1 cellular context compared by ENCODE assay signal in genomic region chr10:5623081-5623748, GRCh38.
A peak's percentile ranks its signal among the peaks of the same experiment; 100 is the strongest.
TF ChIP-seq lines count a peak whose summit lies in the region.

No MANE protein-coding gene starts in this region.

TF ChIP-seq in K562, 482 proteins besides CTCF, POLR2A, EP300 and RAD21 (continued from another document and continues in another):
- TF ChIP-seq AFF1 (IDR thresholded peaks at IDR 0.05; ENCODE audit: low read depth in 1 of 2, partially characterized antibody in 2 of 2) (no peak), MYC (IDR thresholded peaks at IDR 0.05; ENCODE audit: low read depth, low read length) (no peak), MYC (CRISPR knock-in tag; IDR thresholded peaks at IDR 0.05; ENCODE audit: borderline replicate concordance, low read depth) (0 out of 2 replicates have a peak, but pooled peaks have one; percentile 29), SMAD2 (IDR thresholded peaks at IDR 0.05; ENCODE audit: low read depth, low read length) (no peak), HOMEZ (CRISPR knock-in tag; IDR thresholded peaks at IDR 0.05) (peak; percentile 42; the same call in 1 of the 2 replicates), NUFIP1 (IDR thresholded peaks at IDR 0.05; ENCODE audit: partially characterized antibody) (no peak), ARHGAP35 (IDR thresholded peaks at IDR 0.05; ENCODE audit: partially characterized antibody) (no peak), ZNF174 (CRISPR knock-in tag; IDR thresholded peaks at IDR 0.05) (no peak), HMG20B (CRISPR knock-in tag; IDR thresholded peaks at IDR 0.05) (no peak), MCM2 (IDR thresholded peaks at IDR 0.05; ENCODE audit: low read depth) (no peak), TBP (optimal IDR thresholded peaks at IDR 0.05; ENCODE audit: low read depth, low read length) (no peak), SLC30A9 (CRISPR knock-in tag; IDR thresholded peaks at IDR 0.05) (no peak), RBM15 (IDR thresholded peaks at IDR 0.05; ENCODE audit: insufficient read depth, low read length) (no peak), MYBL2 (IDR thresholded peaks at IDR 0.05; ENCODE audit: low read depth) (no peak), MYBL2 (CRISPR knock-in tag; IDR thresholded peaks at IDR 0.05; ENCODE audit: borderline replicate concordance) (no peak), ATF3 (IDR thresholded peaks at IDR 0.05) (no peak), ATF3 (CRISPR knock-in tag; conservative IDR thresholded peaks at IDR 0.05) (no peak), ATF7 (IDR thresholded peaks at IDR 0.05) (no peak), RBM39 (optimal IDR thresholded peaks at IDR 0.05; ENCODE audit: low read depth, low read length) (no peak), EGR1 (conservative IDR thresholded peaks at IDR 0.05) (peak; percentile 33), SRF (CRISPR knock-in tag; IDR thresholded peaks at IDR 0.05) (0 out of 4 replicates have a peak, but pooled peaks of 1 of the 2 experiments have one; percentile 21), ARID2 (IDR thresholded peaks at IDR 0.05) (peak; percentile 82; the same call in 1 of the 2 replicates), ELK1 (CRISPR knock-in tag; IDR thresholded peaks at IDR 0.05) (no peak), CTBP1 (IDR thresholded peaks at IDR 0.05; ENCODE audit: borderline replicate concordance) (peak; percentile 77), DNMT1 (IDR thresholded peaks at IDR 0.05) (no peak), CBX3 (IDR thresholded peaks at IDR 0.05; ENCODE audit: borderline replicate concordance in 1 of 2, low read length in 2 of 2) (no peak), IRF9 (tag; IDR thresholded peaks at IDR 0.05) (no peak), ZNF444 (CRISPR knock-in tag; IDR thresholded peaks at IDR 0.05) (no peak), ARID4B (CRISPR knock-in tag; IDR thresholded peaks at IDR 0.05) (0 out of 2 replicates have a peak, but pooled peaks have one; percentile 10), FOS (IDR thresholded peaks at IDR 0.05; ENCODE audit: extremely low read depth, insufficient read length) (no peak), SNAPC5 (CRISPR knock-in tag; IDR thresholded peaks at IDR 0.05) (no peak), C11orf30 (IDR thresholded peaks at IDR 0.05; ENCODE audit: low read depth) (no peak), JUND (IDR thresholded peaks at IDR 0.05; ENCODE audit: borderline replicate concordance, low read depth, low read length) (peak; percentile 53), JUND (tag; IDR thresholded peaks at IDR 0.05; ENCODE audit: borderline replicate concordance, low read depth, low read length) (no peak), ZNF140 (CRISPR knock-in tag; IDR thresholded peaks at IDR 0.05) (no peak), CBX1 (IDR thresholded peaks at IDR 0.05; ENCODE audit: low read depth) (no peak), SMARCC2 (IDR thresholded peaks at IDR 0.05; ENCODE audit: low read depth) (no peak), ZNF639 (CRISPR knock-in tag; conservative IDR thresholded peaks at IDR 0.05 in 1 of 2, IDR thresholded peaks at IDR 0.05 in 1 of 2) (no peak), ELF1 (tag; IDR thresholded peaks at IDR 0.05) (no peak), ZNF76 (CRISPR knock-in tag; IDR thresholded peaks at IDR 0.05; ENCODE audit: borderline replicate concordance) (no peak)
- TF ChIP-seq, protein P1, sequence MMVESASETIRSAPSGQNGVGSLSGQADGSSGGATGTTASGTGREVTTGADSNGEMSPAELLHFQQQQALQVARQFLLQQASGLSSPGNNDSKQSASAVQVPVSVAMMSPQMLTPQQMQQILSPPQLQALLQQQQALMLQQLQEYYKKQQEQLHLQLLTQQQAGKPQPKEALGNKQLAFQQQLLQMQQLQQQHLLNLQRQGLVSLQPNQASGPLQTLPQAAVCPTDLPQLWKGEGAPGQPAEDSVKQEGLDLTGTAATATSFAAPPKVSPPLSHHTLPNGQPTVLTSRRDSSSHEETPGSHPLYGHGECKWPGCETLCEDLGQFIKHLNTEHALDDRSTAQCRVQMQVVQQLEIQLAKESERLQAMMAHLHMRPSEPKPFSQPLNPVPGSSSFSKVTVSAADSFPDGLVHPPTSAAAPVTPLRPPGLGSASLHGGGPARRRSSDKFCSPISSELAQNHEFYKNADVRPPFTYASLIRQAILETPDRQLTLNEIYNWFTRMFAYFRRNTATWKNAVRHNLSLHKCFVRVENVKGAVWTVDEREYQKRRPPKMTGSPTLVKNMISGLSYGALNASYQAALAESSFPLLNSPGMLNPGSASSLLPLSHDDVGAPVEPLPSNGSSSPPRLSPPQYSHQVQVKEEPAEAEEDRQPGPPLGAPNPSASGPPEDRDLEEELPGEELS (CRISPR knock-in tag; IDR thresholded peaks at IDR 0.05; ENCODE audit: borderline replicate concordance), result 0 out of 2 replicates have a peak, but pooled peaks have one; percentile 41
- TF ChIP-seq, protein P2, sequence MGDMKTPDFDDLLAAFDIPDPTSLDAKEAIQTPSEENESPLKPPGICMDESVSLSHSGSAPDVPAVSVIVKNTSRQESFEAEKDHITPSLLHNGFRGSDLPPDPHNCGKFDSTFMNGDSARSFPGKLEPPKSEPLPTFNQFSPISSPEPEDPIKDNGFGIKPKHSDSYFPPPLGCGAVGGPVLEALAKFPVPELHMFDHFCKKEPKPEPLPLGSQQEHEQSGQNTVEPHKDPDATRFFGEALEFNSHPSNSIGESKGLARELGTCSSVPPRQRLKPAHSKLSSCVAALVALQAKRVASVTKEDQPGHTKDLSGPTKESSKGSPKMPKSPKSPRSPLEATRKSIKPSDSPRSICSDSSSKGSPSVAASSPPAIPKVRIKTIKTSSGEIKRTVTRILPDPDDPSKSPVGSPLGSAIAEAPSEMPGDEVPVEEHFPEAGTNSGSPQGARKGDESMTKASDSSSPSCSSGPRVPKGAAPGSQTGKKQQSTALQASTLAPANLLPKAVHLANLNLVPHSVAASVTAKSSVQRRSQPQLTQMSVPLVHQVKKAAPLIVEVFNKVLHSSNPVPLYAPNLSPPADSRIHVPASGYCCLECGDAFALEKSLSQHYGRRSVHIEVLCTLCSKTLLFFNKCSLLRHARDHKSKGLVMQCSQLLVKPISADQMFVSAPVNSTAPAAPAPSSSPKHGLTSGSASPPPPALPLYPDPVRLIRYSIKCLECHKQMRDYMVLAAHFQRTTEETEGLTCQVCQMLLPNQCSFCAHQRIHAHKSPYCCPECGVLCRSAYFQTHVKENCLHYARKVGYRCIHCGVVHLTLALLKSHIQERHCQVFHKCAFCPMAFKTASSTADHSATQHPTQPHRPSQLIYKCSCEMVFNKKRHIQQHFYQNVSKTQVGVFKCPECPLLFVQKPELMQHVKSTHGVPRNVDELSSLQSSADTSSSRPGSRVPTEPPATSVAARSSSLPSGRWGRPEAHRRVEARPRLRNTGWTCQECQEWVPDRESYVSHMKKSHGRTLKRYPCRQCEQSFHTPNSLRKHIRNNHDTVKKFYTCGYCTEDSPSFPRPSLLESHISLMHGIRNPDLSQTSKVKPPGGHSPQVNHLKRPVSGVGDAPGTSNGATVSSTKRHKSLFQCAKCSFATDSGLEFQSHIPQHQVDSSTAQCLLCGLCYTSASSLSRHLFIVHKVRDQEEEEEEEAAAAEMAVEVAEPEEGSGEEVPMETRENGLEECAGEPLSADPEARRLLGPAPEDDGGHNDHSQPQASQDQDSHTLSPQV (IDR thresholded peaks at IDR 0.05), result peak; percentile 58; the same call in 1 of the 2 replicates
